ENCODE assay signal across 11 cellular contexts in genomic region chr16:67641779-67642708, GRCh38. TPM values are rescaled to one million over a fixed set of nuclear protein-coding genes. Genes with fewer than 3 reads are reported as not detected.
A peak's percentile ranks its signal among the peaks of the same experiment; 100 is the strongest.
DNase-seq lines count a peak whose midpoint lies in the region; ATAC-seq and TF ChIP-seq lines count a peak whose summit lies in the region.
"Had no signal": no experiment of that assay in that cellular context is flagged by ENCODE, and none has a peak within 500 bp of the region (broad histone marks: within the 10 kb centered on the region; RNA-seq: fewer than 3 reads in every experiment).

No MANE protein-coding gene starts in this region.

- H3K9me3 ChIP-seq in right lobe of liver, result no peaks in the 10 kb centered on the region

- H3K27me3 ChIP-seq in right lobe of liver, result peaks cover 0 to 4% of the 10 kb centered on the region in 2 donors

- ATAC-seq in right lobe of liver (peak; percentile 88 to 90 (median 88)), GM21717 (IDR thresholded peaks at IDR 0.05; ENCODE audit: unreplicated experiment) (no peak)

- TF ChIP-seq CTCF in AG09309 (IDR thresholded peaks at IDR 0.05; ENCODE audit: control insufficient read depth, insufficient read depth, low read depth, low read length, missing control alignments), result peak; percentile 7
- TF ChIP-seq CTCF in right lobe of liver (IDR thresholded peaks at IDR 0.05), result peak in 1 of 4 donors; percentile 6

- no peak for DNase-seq in AG09309 (ENCODE audit: low read depth)
- DNase-seq in NCI-H2029 (lab: John Stamatoyannopoulos, UW), result peak; percentile 63
- peak; percentile 36 for DNase-seq in dermis blood vessel endothelial cell
- peak; percentile 80 to 90 (median 88) for DNase-seq in right lobe of liver
- no peak for DNase-seq in NCI-H1930 (lab: John Stamatoyannopoulos, UW)
- DNase-seq in stimulated activated naive CD4-positive, alpha-beta T cell (lab: John Stamatoyannopoulos, UW), result no peak
- no peak for DNase-seq in stimulated activated naive CD4-positive, alpha-beta T cell treated with Interleukin-2 at 50 U/mL for 16 hours (lab: John Stamatoyannopoulos, UW)
- DNase-seq: activated gamma-delta T cell; CD8-positive, alpha-beta memory T cell had no signal

- intact Hi-C loops in right lobe of liver (cut with DNase I), result no loop called here

- peaks cover 0 to 18% (median 4%) of the 10 kb centered on the region in 4 donors for H3K4me1 ChIP-seq in right lobe of liver

- H3K27ac ChIP-seq in right lobe of liver, result peak overlapping the region in 1 of 3 donors; percentile 22
- H3K27ac ChIP-seq: skin epidermis had no signal

- H3K4me3 ChIP-seq in AG09309 (ENCODE audit: control insufficient read depth, low read depth, low read length) (no peak overlapping the region), right lobe of liver (no peak overlapping the region)
- H3K4me3 ChIP-seq: skin epidermis had no signal

- no peak for TF ChIP-seq POLR2A in right lobe of liver (IDR thresholded peaks at IDR 0.05)

- 41% methylated on average over 7 of the region's 10 CpGs for WGBS in right lobe of liver (ENCODE audit: insufficient coverage, low coverage, low lambda C conversion rate, missing lambda C conversion rate)

- H3K36me3 ChIP-seq in right lobe of liver, result peaks cover 0 to 22% (median 15%) of the 10 kb centered on the region in 4 donors

RNA-seq across cellular contexts. Expression of gene CARMIL2, which starts 2.9 kb away (rescaled TPM):
- 0.56 and 0.85 TPM in 2 replicates for total RNA-seq in dermis blood vessel endothelial cell
- 1 to 10 TPM in 3 of 6 experiments, under 1 TPM in 3; 0.39 to 3.4 (median 0.88) TPM for total RNA-seq in right lobe of liver

RNA-seq across cellular contexts. Expression of gene ACD, which starts 18.0 kb away (rescaled TPM):
- total RNA-seq in dermis blood vessel endothelial cell, result 14.5 and 17.8 TPM in 2 replicates
- 1 to 10 TPM; 4.0 to 8.2 (median 5.9) TPM for total RNA-seq in right lobe of liver

RNA-seq across cellular contexts. Expression of gene PARD6A, which starts 18.7 kb away (rescaled TPM):
- total RNA-seq in dermis blood vessel endothelial cell (6.3 and 7.0 TPM in 2 replicates), right lobe of liver (1 to 10 TPM; 1.3 to 4.8 (median 2.6) TPM)

RNA-seq across cellular contexts. Expression of gene ENKD1, which starts 24.5 kb away (rescaled TPM):
- total RNA-seq in dermis blood vessel endothelial cell, result 18.1 and 20.1 TPM in 2 replicates
- 1 to 10 TPM; 4.4 to 8.9 (median 7.3) TPM for total RNA-seq in right lobe of liver

RNA-seq across cellular contexts. Expression of gene C16orf86, which starts 24.6 kb away (rescaled TPM):
- 3.7 and 3.9 TPM in 2 replicates for total RNA-seq in dermis blood vessel endothelial cell
- total RNA-seq in right lobe of liver, result 1 to 10 TPM; 1.4 to 4.3 (median 2.5) TPM

Comparison
In these comparisons a context has a peak if more than half of its experiments do, and no peak if none do; other contexts are left out.
1. DNase-seq: peak in NCI-H2029 (single experiment), dermis blood vessel endothelial cell (single experiment) and right lobe of liver (3 of 3); none in AG09309 (single experiment), NCI-H1930 (0 of 2), stimulated activated naive CD4-positive, alpha-beta T cell (0 of 6) and stimulated activated naive CD4-positive, alpha-beta T cell treated with Interleukin-2 at 50 U/mL for 16 hours (single experiment).